ENCODE assay signal across 29 cellular contexts in the genomic region with DNA sequence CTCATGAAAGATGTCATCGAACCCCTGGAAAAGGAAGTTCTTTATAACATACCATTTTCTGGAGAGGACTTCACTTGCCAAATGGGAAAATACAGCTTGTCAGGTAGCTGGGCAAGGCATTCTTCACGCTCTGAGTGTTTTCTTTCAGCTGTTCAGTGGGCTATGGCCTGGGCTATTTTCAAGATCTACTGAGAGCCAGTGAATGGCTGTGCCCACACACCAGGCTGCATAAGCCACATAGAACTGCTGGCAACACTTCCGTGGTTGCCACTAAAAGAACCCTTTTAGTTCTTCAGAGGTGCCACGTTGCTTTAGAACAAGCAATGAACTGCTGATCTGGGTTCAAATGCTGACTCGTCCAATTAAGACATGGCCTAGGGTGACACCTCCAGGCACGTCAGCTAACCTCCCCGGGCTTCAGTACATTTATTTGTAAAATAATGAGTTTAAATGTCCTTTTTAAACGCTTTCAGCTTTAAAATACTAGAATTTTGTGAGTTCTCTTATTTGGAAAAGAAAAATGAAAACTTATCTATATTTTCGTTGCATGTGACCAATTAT.
"Had no signal": no experiment of that assay in that cellular context is flagged by ENCODE, and none has a peak within 500 bp of the region (broad histone marks: within the 10 kb centered on the region; RNA-seq: fewer than 3 reads in every experiment).

No MANE protein-coding gene starts in this region.

- H3K4me3 ChIP-seq: ascending aorta, breast epithelium, cardiac muscle cell, colonic mucosa, esophagus squamous epithelium, gastroesophageal sphincter had no signal

- H3K27me3 ChIP-seq: ascending aorta, breast epithelium, cardiac muscle cell, colonic mucosa, esophagus squamous epithelium, gastroesophageal sphincter had no signal

- H3K27ac ChIP-seq: ascending aorta, breast epithelium, cardiac muscle cell, colonic mucosa, epithelial cell of prostate, esophagus squamous epithelium, gastroesophageal sphincter had no signal

- H3K36me3 ChIP-seq: ascending aorta, breast epithelium, cardiac muscle cell, colonic mucosa, esophagus squamous epithelium, gastroesophageal sphincter had no signal

- DNase-seq: activated CD4-positive, alpha-beta memory T cell treated with anti-CD3 and anti-CD28 coated beads, Interleukin-2, amount 10 ng/mL, durations not matched to agents 7 days and 5 days; activated CD4-positive, alpha-beta T cell treated with anti-CD3 and anti-CD28 coated beads for 1 hour; activated CD4-positive, alpha-beta T cell treated with anti-CD3 and anti-CD28 coated beads for 4 hours; activated CD4-positive, alpha-beta T cell treated with anti-CD3 and anti-CD28 coated beads, Interleukin-2, amount 10 ng/mL, durations not matched to agents 7 days and 5 days; activated CD4-positive, alpha-beta T cell treated with anti-CD3 and anti-CD28 coated beads, Interleukin-2, amount 50 U/mL, for 4 hours; activated CD4-positive, CD25-positive, alpha-beta regulatory T cell; activated CD8-positive, alpha-beta memory T cell treated with anti-CD3 and anti-CD28 coated beads, Interleukin-2, amount 50 U/mL, for 48 hours; activated gamma-delta T cell; activated naive CD4-positive, alpha-beta T cell; activated naive CD4-positive, alpha-beta T cell treated with anti-CD3 and anti-CD28 coated beads, Interleukin-2, amount 10 ng/mL, durations not matched to agents 7 days and 5 days; activated naive CD8-positive, alpha-beta T cell treated with anti-CD3 and anti-CD28 coated beads, Interleukin-2, amount 10 ng/mL, durations not matched to agents 7 days and 5 days; activated T-cell treated with anti-CD3 and anti-CD28 coated beads for 4 hours; activated T-cell treated with anti-CD3 and anti-CD28 coated beads, Interleukin-2, amount 50 U/mL, for 24 hours; activated T-cell treated with anti-CD3 and anti-CD28 coated beads, Interleukin-2, amount 50 U/mL, for 72 hours; central memory CD4-positive, alpha-beta T cell; cerebellar nuclear complex; colonic mucosa; effector CD8-positive, alpha-beta T cell; esophagus squamous epithelium; foreskin melanocyte; T-helper 2 cell had no signal

- FAIRE-seq: endometrium, endothelial cell of umbilical vein had no signal

- H3K9me3 ChIP-seq: ascending aorta, breast epithelium, colonic mucosa, esophagus squamous epithelium, gastroesophageal sphincter had no signal

- ATAC-seq: activated naive CD4-positive, alpha-beta T cell treated with anti-CD3 and anti-CD28 coated beads, Interleukin-2, amount 50 U/mL, for 72 hours; activated T-cell treated with anti-CD3 and anti-CD28 coated beads, Interleukin-2, amount 50 U/mL, for 72 hours; gastroesophageal sphincter had no signal

- H3K4me1 ChIP-seq: ascending aorta, colonic mucosa, esophagus squamous epithelium had no signal
